27 cellular contexts compared by ENCODE assay signal in genomic region chr22:26901228-26901816, GRCh38.
"Had no signal": no experiment of that assay in that cellular context is flagged by ENCODE, and none has a peak within 500 bp of the region (broad histone marks: within the 10 kb centered on the region; RNA-seq: fewer than 3 reads in every experiment).

No MANE protein-coding gene starts in this region.

- H3K4me3 ChIP-seq: adrenal gland had no signal

- H3K9me3 Mint-ChIP-seq: activated naive CD8-positive, alpha-beta T cell treated with anti-CD3 and anti-CD28 coated beads, Interleukin-2, amount 10 ng/mL, durations not matched to agents 7 days and 5 days; T-helper 1 cell treated with Interleukin-12 subunit alpha and Interleukin-12 subunit beta and Interleukin-4 antibody, amounts not matched to agents 30 μg/mL and 1 μg/mL, for 36 hours had no signal

- H3K36me3 Mint-ChIP-seq: activated naive CD8-positive, alpha-beta T cell treated with anti-CD3 and anti-CD28 coated beads, Interleukin-2, amount 10 ng/mL, durations not matched to agents 7 days and 5 days had no signal

- H3K9me3 ChIP-seq: adrenal gland, SJCRH30 had no signal

- DNase-seq: activated CD4-positive, alpha-beta T cell treated with anti-CD3 and anti-CD28 coated beads for 48 hours; activated CD4-positive, alpha-beta T cell treated with anti-CD3 and anti-CD28 coated beads, Interleukin-2, amount 50 U/mL, for 4 hours; activated CD4-positive, CD25-positive, alpha-beta regulatory T cell treated with anti-CD3 and anti-CD28 coated beads, Interleukin-2, amount 50 U/mL, for 72 hours; activated CD8-positive, alpha-beta memory T cell treated with anti-CD3 and anti-CD28 coated beads, Interleukin-2, amount 50 U/mL, for 48 hours; activated CD8-positive, alpha-beta T cell treated with anti-CD3 and anti-CD28 coated beads, Interleukin-2, amount 10 ng/mL, durations not matched to agents 7 days and 5 days; activated naive CD4-positive, alpha-beta T cell treated with anti-CD3 and anti-CD28 coated beads, Interleukin-2, amount 50 U/mL, for 16 hours; activated naive CD8-positive, alpha-beta T cell treated with anti-CD3 and anti-CD28 coated beads, Interleukin-2, amount 10 ng/mL, durations not matched to agents 7 days and 5 days; activated T-cell treated with anti-CD3 and anti-CD28 coated beads, Interleukin-2, amount 50 U/mL, for 1 hour; central memory CD4-positive, alpha-beta T cell; KG1; NCI-H1105; NCI-H1436; NCI-H187; NCI-H2081; NCI-H226; NCI-H526; NCI-H774; NK-92 treated with Interleukin-12 subunit alpha and Interleukin-12 subunit beta, amount 100 ng/mL, for 24 hours; OCI-M1; RPMI8226; SJCRH30; SW 1271 had no signal

- H3K27ac Mint-ChIP-seq: activated CD8-positive, alpha-beta T cell treated with anti-CD3 and anti-CD28 coated beads, Interleukin-2, amount 10 ng/mL, durations not matched to agents 7 days and 5 days; activated naive CD8-positive, alpha-beta T cell treated with anti-CD3 and anti-CD28 coated beads, Interleukin-2, amount 10 ng/mL, durations not matched to agents 7 days and 5 days; T-helper 1 cell treated with Interleukin-12 subunit alpha and Interleukin-12 subunit beta and Interleukin-4 antibody, amounts not matched to agents 30 μg/mL and 1 μg/mL, for 36 hours had no signal

- H3K27ac ChIP-seq: adrenal gland, SJCRH30 had no signal

- H3K27me3 ChIP-seq: adrenal gland, SJCRH30 had no signal

- H3K4me1 ChIP-seq: adrenal gland had no signal

- H3K36me3 ChIP-seq: adrenal gland, SJCRH30 had no signal

- H3K4me3 Mint-ChIP-seq: activated CD8-positive, alpha-beta T cell treated with anti-CD3 and anti-CD28 coated beads, Interleukin-2, amount 10 ng/mL, durations not matched to agents 7 days and 5 days; activated naive CD8-positive, alpha-beta T cell treated with anti-CD3 and anti-CD28 coated beads, Interleukin-2, amount 10 ng/mL, durations not matched to agents 7 days and 5 days; T-helper 1 cell treated with Interleukin-12 subunit alpha and Interleukin-12 subunit beta and Interleukin-4 antibody, amounts not matched to agents 30 μg/mL and 1 μg/mL, for 36 hours had no signal

- ATAC-seq: activated CD8-positive, alpha-beta T cell treated with anti-CD3 and anti-CD28 coated beads, Interleukin-2, amount 10 ng/mL, durations not matched to agents 7 days and 5 days; Panc1; Right ventricle myocardium inferior; SK-N-SH treated with all-trans-retinoic acid at 6 μM for 48 hours had no signal
